ENCODE assay signal across 27 cellular contexts in genomic region chr14:91153360-91153759, GRCh38. TPM values are rescaled to one million over a fixed set of nuclear protein-coding genes. Genes with fewer than 3 reads are reported as not detected.
DNase-seq lines count a peak whose midpoint lies in the region; ATAC-seq and TF ChIP-seq lines count a peak whose summit lies in the region.
"Had no signal": no experiment of that assay in that cellular context is flagged by ENCODE, and none has a peak within 500 bp of the region (broad histone marks: within the 10 kb centered on the region; RNA-seq: fewer than 3 reads in every experiment).

No MANE protein-coding gene starts in this region.

- peaks cover 3% of the 10 kb centered on the region; the same call in 1 of the 2 replicates for H4K20me1 ChIP-seq in IMR-90 (ENCODE audit: insufficient read depth, low read length)

- peaks cover 0 to 49% (median 8%) of the 10 kb centered on the region in 3 donors for H3K36me3 Mint-ChIP-seq in CD8-positive, alpha-beta memory T cell

- no peak overlapping the region for H3K56ac ChIP-seq in IMR-90 (ENCODE audit: extremely low read depth, insufficient read depth, low read length)

- no peak overlapping the region for H3K4me2 ChIP-seq in IMR-90 (ENCODE audit: low read depth, low read length)

- no peak overlapping the region for H3K4me3 Mint-ChIP-seq in CD8-positive, alpha-beta memory T cell
- H3K4me3 Mint-ChIP-seq: activated CD4-positive, alpha-beta T cell treated with anti-CD3 and anti-CD28 coated beads for 36 hours; CD4-positive, CD25-positive, alpha-beta regulatory T cell; HFFc6; memory B cell; stimulated activated naive CD8-positive, alpha-beta T cell treated with anti-CD3 and anti-CD28 coated beads, Interleukin-15, Interleukin-2, amounts not matched to agents 100 ng/mL and 50 ng/mL, for 24 hours; T-helper 1 cell treated with Interleukin-12 subunit alpha and Interleukin-12 subunit beta and Interleukin-4 antibody, amounts not matched to agents 30 μg/mL and 1 μg/mL, for 36 hours had no signal

- H3K18ac ChIP-seq in IMR-90 (ENCODE audit: low read depth, low read length): no peak overlapping the region

- H2AK9ac ChIP-seq in IMR-90 (replicated peaks; ENCODE audit: low read depth, low read length, poor library complexity): no peak overlapping the region

- H2AFZ ChIP-seq in IMR-90 (replicated peaks; ENCODE audit: low read length, poor library complexity): no peak overlapping the region

- no peaks in the 10 kb centered on the region; the same call in 1 of the 2 replicates for H3K9me1 ChIP-seq in IMR-90 (ENCODE audit: insufficient read depth, low read length)

- 0 out of 3 replicates have a peak overlapping the region, but pooled peaks have one; percentile 16 for H2BK15ac ChIP-seq in IMR-90 (ENCODE audit: low read depth, low read length)

- dilution Hi-C loops in IMR-90 (cut with HindIII; ENCODE audit: low sequenced_read_pairs, unreplicated experiment): no loop called here

- H3K9me3 ChIP-seq in IMR-90 (ENCODE audit: control insufficient read depth, insufficient read depth, low read length): no peaks in the 10 kb centered on the region
- no peaks in the 10 kb centered on the region for H3K9me3 ChIP-seq in colonic mucosa
- no peaks in the 10 kb centered on the region for H3K9me3 ChIP-seq in neutrophil
- no peaks in the 10 kb centered on the region for H3K9me3 ChIP-seq in CD8-positive, alpha-beta memory T cell (ENCODE audit: low read length)
- H3K9me3 ChIP-seq: thyroid gland had no signal

- no peak overlapping the region for H3K9ac ChIP-seq in IMR-90 (ENCODE audit: low read depth, low read length)
- no peak overlapping the region for H3K9ac ChIP-seq in colonic mucosa (ENCODE audit: low read depth in 2 of 2, low read length in 2 of 2)

- no peak overlapping the region for H2BK120ac ChIP-seq in IMR-90 (ENCODE audit: low read depth, low read length)

- H3K4me1 ChIP-seq in IMR-90 (ENCODE audit: control insufficient read depth, insufficient read depth, low read length): peaks cover 15% of the 10 kb centered on the region
- peaks cover 20% of the 10 kb centered on the region for H3K4me1 ChIP-seq in colonic mucosa
- no peaks in the 10 kb centered on the region for H3K4me1 ChIP-seq in neutrophil (ENCODE audit: control insufficient read depth in 1 of 2, insufficient read depth in 1 of 2, low read depth in 1 of 2, low read length in 1 of 2)
- no peaks in the 10 kb centered on the region for H3K4me1 ChIP-seq in CD8-positive, alpha-beta memory T cell (ENCODE audit: insufficient read depth, low read length)

- H3K27me3 Mint-ChIP-seq in CD8-positive, alpha-beta memory T cell: no peaks in the 10 kb centered on the region
- H3K27me3 Mint-ChIP-seq: activated CD4-positive, alpha-beta T cell treated with anti-CD3 and anti-CD28 coated beads for 36 hours; CD4-positive, CD25-positive, alpha-beta regulatory T cell; memory B cell; naive thymus-derived CD4-positive, alpha-beta T cell; stimulated activated naive CD8-positive, alpha-beta T cell treated with anti-CD3 and anti-CD28 coated beads, Interleukin-15, Interleukin-2, amounts not matched to agents 100 ng/mL and 50 ng/mL, for 24 hours had no signal

- H3K27me3 ChIP-seq in IMR-90 (ENCODE audit: control insufficient read depth, insufficient read depth, low read length) (peaks cover 16% of the 10 kb centered on the region), colonic mucosa (no peaks in the 10 kb centered on the region), neutrophil (no peaks in the 10 kb centered on the region)
- H3K27me3 ChIP-seq in CD8-positive, alpha-beta memory T cell (ENCODE audit: insufficient read depth, low read length, poor library complexity, severe bottlenecking): no peaks in the 10 kb centered on the region
- H3K27me3 ChIP-seq: cardiac muscle cell, thyroid gland had no signal

- H3K79me1 ChIP-seq in IMR-90 (ENCODE audit: low read depth in 1 of 2, low read length in 2 of 2): no peaks in the 10 kb centered on the region

- TF ChIP-seq CTCF in IMR-90 (conservative IDR thresholded peaks at IDR 0.05; ENCODE audit: low read depth, low read length) (no peak), colonic mucosa (IDR thresholded peaks at IDR 0.05) (no peak), neutrophil (IDR thresholded peaks at IDR 0.05) (no peak)

- H3K14ac ChIP-seq in IMR-90 (replicated peaks; ENCODE audit: low read depth, low read length): no peak overlapping the region

- H3K4me1 Mint-ChIP-seq in CD8-positive, alpha-beta memory T cell: peaks cover 16 to 30% (median 23%) of the 10 kb centered on the region in 3 donors

- no peak overlapping the region for H4K8ac ChIP-seq in IMR-90 (ENCODE audit: low read depth in 2 of 2, low read length in 2 of 2)

- no peak for ATAC-seq in IMR-90 (ENCODE audit: low read depth)
- ATAC-seq in HG02610 (IDR thresholded peaks at IDR 0.05; ENCODE audit: unreplicated experiment): no peak
- ATAC-seq: activated CD4-positive, alpha-beta T cell treated with anti-CD3 and anti-CD28 coated beads for 36 hours; left cardiac atrium; naive thymus-derived CD4-positive, alpha-beta T cell had no signal

- DNase-seq in COLO668 (lab: John Stamatoyannopoulos, UW; ENCODE audit: unreplicated experiment) (peak; percentile 24), IMR-90 (no peak), colonic mucosa (peak; percentile 68), activated gamma-delta T cell treated with Interleukin-2 at 50 U/mL for 16 hours (no peak)
- no peak for DNase-seq in CD8-positive, alpha-beta memory T cell
- DNase-seq: activated CD4-positive, alpha-beta T cell treated with anti-CD3 and anti-CD28 coated beads for 36 hours; activated naive CD4-positive, alpha-beta T cell treated with anti-CD3 and anti-CD28 coated beads, Interleukin-2, amount 50 U/mL, for 16 hours; activated T-cell treated with anti-CD3 and anti-CD28 coated beads, Interleukin-2, amount 50 U/mL, for 48 hours; aorta; CD4-positive, CD25-positive, alpha-beta regulatory T cell; DMS153; foreskin fibroblast; HFFc6; left cardiac atrium; naive thymus-derived CD4-positive, alpha-beta T cell; NCI-H1105; NCI-H2029 treated with DMSO at 0.1 percent for 48 hours; NCI-H524 treated with DMSO at 0.1 percent for 48 hours; stimulated activated CD4-positive, alpha-beta T cell treated with anti-CD3 and anti-CD28 coated beads, Interleukin-12 subunit alpha, Interleukin-12 subunit beta, amount 100 ng/mL, for 4 hours; thyroid gland had no signal

- no peak overlapping the region for H3K27ac ChIP-seq in IMR-90 (ENCODE audit: insufficient read depth, low read length)
- no peak overlapping the region for H3K27ac ChIP-seq in colonic mucosa
- peak overlapping the region; percentile 11 for H3K27ac ChIP-seq in neutrophil
- H3K27ac ChIP-seq in CD8-positive, alpha-beta memory T cell (ENCODE audit: low read depth, low read length): no peak overlapping the region
- H3K27ac ChIP-seq: cardiac muscle cell, epithelial cell of prostate had no signal

- no peak for TF ChIP-seq RAD21 in IMR-90 (IDR thresholded peaks at IDR 0.05; ENCODE audit: low read length)

- in situ Hi-C loops in IMR-90 (cut with MboI; ENCODE audit: low sequenced_read_pairs): loop anchor here (25.0 kb wide), 2 partner anchors 766 to 866 kb away; partner anchors contain the start of gene CALM1

- H3K27ac Mint-ChIP-seq in CD8-positive, alpha-beta memory T cell: peak overlapping the region in 3 of 8 donors; percentile 32 to 70 (median 42)
- H3K27ac Mint-ChIP-seq: activated CD4-positive, alpha-beta T cell treated with anti-CD3 and anti-CD28 coated beads for 36 hours; HFFc6; memory B cell; stimulated activated naive CD8-positive, alpha-beta T cell treated with anti-CD3 and anti-CD28 coated beads, Interleukin-15, Interleukin-2, amounts not matched to agents 100 ng/mL and 50 ng/mL, for 24 hours had no signal

- H3K36me3 ChIP-seq in IMR-90 (ENCODE audit: control insufficient read depth, insufficient read depth, low read length) (peaks cover 3% of the 10 kb centered on the region; the same call in 1 of the 2 replicates), colonic mucosa (no peaks in the 10 kb centered on the region), neutrophil (peaks cover 46% of the 10 kb centered on the region)
- peaks cover 9% of the 10 kb centered on the region for H3K36me3 ChIP-seq in CD8-positive, alpha-beta memory T cell (ENCODE audit: insufficient read depth, low read length)
- H3K36me3 ChIP-seq: cardiac muscle cell had no signal

- CTCF ChIA-PET in IMR-90 (lab: Yijun Ruan, JAX): no interaction called here
- CTCF ChIA-PET in CD8-positive, alpha-beta memory T cell (lab: Charles Lee): interaction anchor here (0.8 kb wide), 1 partner anchor 93 kb away, joined by 3 read pairs; the partner anchor contains the start of gene RPS6KA5

- H3K23ac ChIP-seq in IMR-90 (ENCODE audit: low read depth, low read length): no peak overlapping the region

- POLR2A ChIA-PET in IMR-90 (lab: Charles Lee; ENCODE audit: unreplicated experiment): no interaction called here
- POLR2A ChIA-PET in CD8-positive, alpha-beta memory T cell (lab: Charles Lee): no interaction called here

- intact Hi-C loops in IMR-90 (cut with micrococcal nuclease) (no loop called here), colonic mucosa (cut with DNase I) (no loop called here)

- no peak overlapping the region for H2BK20ac ChIP-seq in IMR-90 (ENCODE audit: low read depth, low read length)

- BruUV-seq in IMR-90 (replicated peaks; lab: Mats Ljungman, UMichigan): no TSS peak

- no peak overlapping the region for H2BK5ac ChIP-seq in IMR-90 (ENCODE audit: low read depth, low read length, poor library complexity, severe bottlenecking)

- H3K9me3 Mint-ChIP-seq in CD8-positive, alpha-beta memory T cell: no peaks in the 10 kb centered on the region
- H3K9me3 Mint-ChIP-seq: CD4-positive, CD25-positive, alpha-beta regulatory T cell; HFFc6; memory B cell; naive thymus-derived CD4-positive, alpha-beta T cell; stimulated activated naive CD8-positive, alpha-beta T cell treated with anti-CD3 and anti-CD28 coated beads, Interleukin-15, Interleukin-2, amounts not matched to agents 100 ng/mL and 50 ng/mL, for 24 hours; T-helper 1 cell treated with Interleukin-12 subunit alpha and Interleukin-12 subunit beta and Interleukin-4 antibody, amounts not matched to agents 30 μg/mL and 1 μg/mL, for 36 hours had no signal

- H3K4me3 ChIP-seq in IMR-90 (ENCODE audit: insufficient read depth, low read depth, low read length): no peak overlapping the region
- H3K4me3 ChIP-seq in colonic mucosa: no peak overlapping the region
- H3K4me3 ChIP-seq in neutrophil (ENCODE audit: low read depth in 1 of 2, low read length in 1 of 2): no peak overlapping the region
- H3K4me3 ChIP-seq in CD8-positive, alpha-beta memory T cell (ENCODE audit: low read length): no peak overlapping the region
- H3K4me3 ChIP-seq: cardiac muscle cell, thyroid gland had no signal

- WGBS in IMR-90 (ENCODE audit: extremely low coverage in 2 of 2, insufficient read length in 1 of 2), 2 experiments: no CpG with 5 or more reads among the region's 9 CpGs

- H2AK5ac ChIP-seq in IMR-90 (ENCODE audit: low read depth, low read length): no peak overlapping the region

- TF ChIP-seq POLR2A in IMR-90 (IDR thresholded peaks at IDR 0.05; ENCODE audit: low read depth, low read length): no peak

- H4K91ac ChIP-seq in IMR-90 (ENCODE audit: insufficient read depth, low read depth, low read length): no peak overlapping the region; the same call in 1 of the 2 replicates

- no peak overlapping the region for H4K5ac ChIP-seq in IMR-90 (ENCODE audit: low read depth, low read length)

- no peak overlapping the region for H3K4ac ChIP-seq in IMR-90 (ENCODE audit: low read depth, low read length)

RNA-seq across cellular contexts. Expression of gene DGLUCY, which starts 39.5 kb away (rescaled TPM):
- 8.6 and 13.3 TPM in 2 replicates for total RNA-seq in IMR-90 (2012; rRNA removed)
- 7.5 and 8.5 TPM in 2 replicates for polyA plus RNA-seq in IMR-90 (2012; rRNA removed)
- polyA plus RNA-seq in IMR-90 (2012; cell fraction: cytosol; rRNA removed): 3.9 and 6.8 TPM in 2 replicates
- polyA plus RNA-seq in IMR-90 (2012; cell fraction: nucleus; rRNA removed; ENCODE audit: low replicate concordance): 13.4 and 17.4 TPM in 2 replicates
- 100 to 1,000 TPM in 1 of 2 donors, 10 to 100 TPM in 1; 67.3 to 105 TPM for total RNA-seq in colonic mucosa
- 10 to 100 TPM; 45.3 to 48.7 TPM for total RNA-seq in CD8-positive, alpha-beta memory T cell
- 55.5 TPM for polyA plus RNA-seq in CD8-positive, alpha-beta memory T cell

Comparison
In these comparisons a context has a peak if more than half of its experiments do, and no peak if none do; other contexts are left out.
1. DNase-seq: peak in COLO668 (single experiment) and colonic mucosa (single experiment); none in IMR-90 (single experiment), activated gamma-delta T cell treated with Interleukin-2 at 50 U/mL for 16 hours (single experiment) and CD8-positive, alpha-beta memory T cell (0 of 5).